ENCODE assay signal across 16 cellular contexts in the genomic region with DNA sequence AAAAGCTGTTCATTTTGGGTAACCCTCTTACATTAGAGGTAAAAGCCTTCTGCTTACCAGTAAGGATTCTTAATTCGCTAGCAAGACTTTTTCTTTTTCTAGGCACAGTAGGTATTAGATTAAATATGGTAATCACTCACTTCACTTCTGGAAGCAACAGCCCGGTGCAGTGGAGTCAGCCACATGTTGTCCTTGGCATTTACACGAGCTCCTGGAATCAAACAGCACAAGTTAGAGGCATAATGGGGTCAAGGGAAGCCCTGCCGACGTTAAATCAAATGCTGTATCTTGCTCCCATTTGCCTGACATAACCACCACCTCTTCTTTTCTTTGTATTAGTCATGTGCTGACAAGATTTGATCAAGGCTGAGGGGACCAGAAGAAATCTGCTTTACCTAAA.
DNase-seq lines count a peak whose midpoint lies in the region; ATAC-seq and TF ChIP-seq lines count a peak whose summit lies in the region.
"Had no signal": no experiment of that assay in that cellular context is flagged by ENCODE, and none has a peak within 500 bp of the region (broad histone marks: within the 10 kb centered on the region; RNA-seq: fewer than 3 reads in every experiment).

No MANE protein-coding gene starts in this region.

- no peak for ATAC-seq in CD4-positive, CD25-positive, alpha-beta regulatory T cell (ENCODE audit: low read depth in 2 of 2)

- H3K4me1 Mint-ChIP-seq in CD4-positive, CD25-positive, alpha-beta regulatory T cell = peaks cover 52 to 94% (median 77%) of the 10 kb centered on the region in 4 donors
- peaks cover 85% of the 10 kb centered on the region for H3K4me1 Mint-ChIP-seq in activated CD4-positive, alpha-beta memory T cell treated with anti-CD3 and anti-CD28 coated beads, Interleukin-2, amount 10 ng/mL, durations not matched to agents 7 days and 5 days
- peaks cover 89 to 98% of the 10 kb centered on the region in 2 donors for H3K4me1 Mint-ChIP-seq in immature natural killer cell
- H3K4me1 Mint-ChIP-seq in nephron progenitor cell = no peaks in the 10 kb centered on the region

- H3K27me3 ChIP-seq in ACC112 (ENCODE audit: insufficient read depth, low read length) = no peaks in the 10 kb centered on the region
- no peaks in the 10 kb centered on the region for H3K27me3 ChIP-seq in CD4-positive, CD25-positive, alpha-beta regulatory T cell (ENCODE audit: control insufficient read depth, insufficient read depth, low read length)

- peak overlapping the region; percentile 85 for H2AFZ ChIP-seq in ACC112 (ENCODE audit: low read length, unreplicated experiment)

- no peaks in the 10 kb centered on the region for H3K79me2 ChIP-seq in ACC112 (ENCODE audit: control insufficient read depth, insufficient read depth, low read length, unreplicated experiment)

- H3K36me3 ChIP-seq in ACC112 (ENCODE audit: insufficient read depth, low read length) = no peaks in the 10 kb centered on the region
- peaks cover 37% of the 10 kb centered on the region for H3K36me3 ChIP-seq in CD4-positive, CD25-positive, alpha-beta regulatory T cell (ENCODE audit: control insufficient read depth, insufficient read depth, low read length)

- H3K4me1 ChIP-seq in ACC112 (ENCODE audit: control insufficient read depth, insufficient read depth, low read length, unreplicated experiment) = peaks cover 30% of the 10 kb centered on the region
- H3K4me1 ChIP-seq in CD4-positive, CD25-positive, alpha-beta regulatory T cell (ENCODE audit: control insufficient read depth, insufficient read depth, low read length, poor library complexity, severe bottlenecking) = peaks cover 49% of the 10 kb centered on the region

- H3K36me3 Mint-ChIP-seq in CD4-positive, CD25-positive, alpha-beta regulatory T cell = peaks cover 46% of the 10 kb centered on the region
- H3K36me3 Mint-ChIP-seq in activated CD4-positive, alpha-beta memory T cell treated with anti-CD3 and anti-CD28 coated beads, Interleukin-2, amount 10 ng/mL, durations not matched to agents 7 days and 5 days (ENCODE audit: low read depth) = peaks cover 58% of the 10 kb centered on the region
- peaks cover 10 to 18% (median 16%) of the 10 kb centered on the region in 3 donors for H3K36me3 Mint-ChIP-seq in immature natural killer cell
- H3K36me3 Mint-ChIP-seq in nephron progenitor cell (ENCODE audit: low read depth) = no peaks in the 10 kb centered on the region

- no peak for TF ChIP-seq CTCF in nephron progenitor cell (IDR thresholded peaks at IDR 0.05)

- no peaks in the 10 kb centered on the region for H3K9me3 ChIP-seq in CD4-positive, CD25-positive, alpha-beta regulatory T cell (ENCODE audit: control insufficient read depth in 2 of 2, low read length in 2 of 2)

- peak overlapping the region in 1 of 4 donors; percentile 5 for H3K4me3 Mint-ChIP-seq in CD4-positive, CD25-positive, alpha-beta regulatory T cell
- H3K4me3 Mint-ChIP-seq in activated CD4-positive, alpha-beta memory T cell treated with anti-CD3 and anti-CD28 coated beads, Interleukin-2, amount 10 ng/mL, durations not matched to agents 7 days and 5 days = no peak overlapping the region
- peak overlapping the region in 1 of 5 donors; percentile 58 for H3K4me3 Mint-ChIP-seq in immature natural killer cell
- H3K4me3 Mint-ChIP-seq in nephron progenitor cell = no peak overlapping the region

- no peak for DNase-seq in CD4-positive, CD25-positive, alpha-beta regulatory T cell
- no peak for DNase-seq in activated CD4-positive, alpha-beta memory T cell treated with anti-CD3 and anti-CD28 coated beads, Interleukin-2, amount 10 ng/mL, durations not matched to agents 7 days and 5 days
- DNase-seq in immature natural killer cell (no peak), NCI-H526 (lab: John Stamatoyannopoulos, UW) (no peak), nephron progenitor cell (no peak)
- DNase-seq in stimulated activated CD8-positive, alpha-beta memory T cell treated with anti-CD3 and anti-CD28 coated beads, Interleukin-4, amount 100 ng/mL, for 48 hours = no peak
- DNase-seq: activated CD4-positive, alpha-beta T cell treated with anti-CD3 and anti-CD28 coated beads for 4 hours; activated T-cell treated with anti-CD3 and anti-CD28 coated beads, Interleukin-2, amount 50 U/mL, for 4 hours; amniotic stem cell; caudate nucleus; Kasumi-1; midbrain; NCI-H1105; NCI-H510A treated with DMSO at 0.1 percent for 48 hours; RPMI8226 had no signal

- H3K27ac Mint-ChIP-seq in CD4-positive, CD25-positive, alpha-beta regulatory T cell = peak overlapping the region; percentile 89 to 93 (median 90)
- H3K27ac Mint-ChIP-seq in activated CD4-positive, alpha-beta memory T cell treated with anti-CD3 and anti-CD28 coated beads, Interleukin-2, amount 10 ng/mL, durations not matched to agents 7 days and 5 days = peak overlapping the region; percentile 18
- H3K27ac Mint-ChIP-seq in immature natural killer cell (peak overlapping the region; percentile 8 to 89 (median 57)), nephron progenitor cell (no peak overlapping the region)

- POLR2A ChIA-PET in activated CD4-positive, alpha-beta memory T cell treated with anti-CD3 and anti-CD28 coated beads, Interleukin-2, amount 10 ng/mL, durations not matched to agents 7 days and 5 days (lab: Charles Lee) = interaction anchor here (0.8 to 1.1 kb wide), 2 partner anchors 9 kb away, joined by 3 read pairs; no protein-coding TSS in a partner anchor

- peaks cover 0 to 2% (median 0%) of the 10 kb centered on the region in 7 donors for H3K9me3 Mint-ChIP-seq in CD4-positive, CD25-positive, alpha-beta regulatory T cell
- H3K9me3 Mint-ChIP-seq in activated CD4-positive, alpha-beta memory T cell treated with anti-CD3 and anti-CD28 coated beads, Interleukin-2, amount 10 ng/mL, durations not matched to agents 7 days and 5 days = no peaks in the 10 kb centered on the region
- H3K9me3 Mint-ChIP-seq in immature natural killer cell = no peaks in the 10 kb centered on the region
- H3K9me3 Mint-ChIP-seq in nephron progenitor cell = no peaks in the 10 kb centered on the region
- H3K9me3 Mint-ChIP-seq: activated T-cell treated with anti-CD3 and anti-CD28 coated beads, Interleukin-2, amount 50 U/mL, for 4 hours had no signal

- no peak overlapping the region for H3K4me3 ChIP-seq in ACC112 (ENCODE audit: low read depth, low read length)
- no peak overlapping the region for H3K4me3 ChIP-seq in CD4-positive, CD25-positive, alpha-beta regulatory T cell (ENCODE audit: low read depth, low read length)

- no peaks in the 10 kb centered on the region for H3K27me3 Mint-ChIP-seq in CD4-positive, CD25-positive, alpha-beta regulatory T cell
- H3K27me3 Mint-ChIP-seq in activated CD4-positive, alpha-beta memory T cell treated with anti-CD3 and anti-CD28 coated beads, Interleukin-2, amount 10 ng/mL, durations not matched to agents 7 days and 5 days = no peaks in the 10 kb centered on the region
- H3K27me3 Mint-ChIP-seq in immature natural killer cell (ENCODE audit: low read depth in 3 of 3) (peaks cover 0 to 2% (median 2%) of the 10 kb centered on the region in 3 donors), nephron progenitor cell (ENCODE audit: low read depth, poor library complexity) (peaks cover 6% of the 10 kb centered on the region)

- peak overlapping the region; percentile 75; the same call in 1 of the 2 replicates for H3K27ac ChIP-seq in ACC112 (ENCODE audit: low read depth, low read length)
- H3K27ac ChIP-seq in CD4-positive, CD25-positive, alpha-beta regulatory T cell (ENCODE audit: insufficient read depth, low read length, poor library complexity, severe bottlenecking) = peak overlapping the region; percentile 54

- CTCF ChIA-PET in activated CD4-positive, alpha-beta memory T cell treated with anti-CD3 and anti-CD28 coated beads, Interleukin-2, amount 10 ng/mL, durations not matched to agents 7 days and 5 days (lab: Charles Lee) = interaction anchor here (0.8 to 1.3 kb wide), 3 partner anchors 9 to 175 kb away, joined by 3 read pairs; no protein-coding TSS in a partner anchor
